13 cellular contexts compared by ENCODE assay signal in genomic region chr15:63198752-63199250, GRCh38. TPM values are rescaled to one million over a fixed set of nuclear protein-coding genes. Genes with fewer than 3 reads are reported as not detected.
A peak's percentile ranks its signal among the peaks of the same experiment; 100 is the strongest.
DNase-seq lines count a peak whose midpoint lies in the region; ATAC-seq and TF ChIP-seq lines count a peak whose summit lies in the region.
"Had no signal": no experiment of that assay in that cellular context is flagged by ENCODE, and none has a peak within 500 bp of the region (broad histone marks: within the 10 kb centered on the region; RNA-seq: fewer than 3 reads in every experiment).

No MANE protein-coding gene starts in this region.

- H3K27ac Mint-ChIP-seq in CD14-positive monocyte: peak overlapping the region in 5 of 7 donors; percentile 3 to 40 (median 19)
- H3K27ac Mint-ChIP-seq in GM23338: no peak overlapping the region

- no peak for ATAC-seq in GM23338
- no peak for ATAC-seq in lower lobe of right lung
- no peak for ATAC-seq in HG02798 (IDR thresholded peaks at IDR 0.05; ENCODE audit: poor library complexity, unreplicated experiment)
- ATAC-seq in GM21360 (IDR thresholded peaks at IDR 0.05; ENCODE audit: unreplicated experiment): no peak

- no peaks in the 10 kb centered on the region for H3K27me3 Mint-ChIP-seq in CD14-positive monocyte (ENCODE audit: low read depth in 3 of 3)
- peaks cover 3% of the 10 kb centered on the region for H3K27me3 Mint-ChIP-seq in GM23338 (ENCODE audit: insufficient read depth, low read depth, poor library complexity)
- H3K27me3 Mint-ChIP-seq: naive B cell had no signal

- no peaks in the 10 kb centered on the region for H3K9me3 Mint-ChIP-seq in CD14-positive monocyte
- H3K9me3 Mint-ChIP-seq in GM23338: no peaks in the 10 kb centered on the region
- H3K9me3 Mint-ChIP-seq: H9, naive B cell had no signal

- TF ChIP-seq CTCF in CD14-positive monocyte (IDR thresholded peaks at IDR 0.05) (no peak), GM23338 (conservative IDR thresholded peaks at IDR 0.05; ENCODE audit: low read depth in 2 of 2) (no peak), fibroblast of pulmonary artery (IDR thresholded peaks at IDR 0.05; ENCODE audit: low read length, missing control alignments) (no peak), lower lobe of right lung (IDR thresholded peaks at IDR 0.05) (no peak)

- H3K4me3 ChIP-seq in GM23338 (no peak overlapping the region), SK-N-MC (peak overlapping the region; percentile 69), fibroblast of pulmonary artery (replicated peaks; ENCODE audit: low read depth, low read length) (no peak overlapping the region), lower lobe of right lung (no peak overlapping the region)
- H3K4me3 ChIP-seq: BLaER1, breast epithelium had no signal

- intact Hi-C loops in CD14-positive monocyte (cut with micrococcal nuclease): loop anchor here in 1 of 2 donors (10.0 kb wide), 1 partner anchor 306 kb away; the partner anchor contains the start of gene USP3
- intact Hi-C loops in lower lobe of right lung (cut with DNase I): no loop called here

- H3K27ac ChIP-seq in GM23338 (ENCODE audit: low read depth) (no peak overlapping the region), SK-N-MC (peak overlapping the region; percentile 95), lower lobe of right lung (no peak overlapping the region)
- H3K27ac ChIP-seq: BLaER1, breast epithelium had no signal

- H3K36me3 Mint-ChIP-seq in CD14-positive monocyte (peaks cover 21 to 29% of the 10 kb centered on the region in 2 donors), GM23338 (ENCODE audit: low read depth) (no peaks in the 10 kb centered on the region)
- H3K36me3 Mint-ChIP-seq: naive B cell had no signal

- peaks cover 81% of the 10 kb centered on the region for H3K4me1 Mint-ChIP-seq in CD14-positive monocyte
- peaks cover 68% of the 10 kb centered on the region for H3K4me1 Mint-ChIP-seq in GM23338

- no peaks in the 10 kb centered on the region for H3F3A ChIP-seq in GM23338 (replicated peaks; ENCODE audit: low read depth)

- no peaks in the 10 kb centered on the region for H3K9me2 ChIP-seq in GM23338 (ENCODE audit: insufficient read depth)

- no peaks in the 10 kb centered on the region for H3K36me3 ChIP-seq in GM23338 (ENCODE audit: insufficient read depth)
- no peaks in the 10 kb centered on the region for H3K36me3 ChIP-seq in SK-N-MC (ENCODE audit: insufficient read depth, low read length)
- no peaks in the 10 kb centered on the region for H3K36me3 ChIP-seq in lower lobe of right lung
- H3K36me3 ChIP-seq: breast epithelium had no signal

- H3K9ac ChIP-seq in SK-N-MC (ENCODE audit: insufficient read length): peak overlapping the region; percentile 58
- H3K9ac ChIP-seq: BLaER1 had no signal

- H4K20me1 ChIP-seq in GM23338 (replicated peaks; ENCODE audit: insufficient read depth): no peaks in the 10 kb centered on the region

- H2AFZ ChIP-seq in GM23338: no peak overlapping the region

- H3K4me3 Mint-ChIP-seq in CD14-positive monocyte (no peak overlapping the region), GM23338 (no peak overlapping the region)
- H3K4me3 Mint-ChIP-seq: H9 had no signal

- H3K4me1 ChIP-seq in GM23338 (ENCODE audit: insufficient read depth): peaks cover 55% of the 10 kb centered on the region
- H3K4me1 ChIP-seq in lower lobe of right lung: peaks cover 89% of the 10 kb centered on the region

- DNase-seq in CD14-positive monocyte (ENCODE audit: low spot score) (no peak), GM23338 (ENCODE audit: low spot score) (no peak), SK-N-MC (ENCODE audit: low read depth, low spot score) (no peak), fibroblast of pulmonary artery (ENCODE audit: low read depth) (peak; percentile 84), lower lobe of right lung (no peak)
- DNase-seq in stimulated activated CD4-positive, alpha-beta T cell treated with anti-CD3 and anti-CD28 coated beads, Interleukin-2, amount 100 ng/mL, for 24 hours: no peak
- DNase-seq: H9, naive B cell, SW 1271 had no signal

- H3K4me2 ChIP-seq in GM23338: 0 out of 2 replicates have a peak overlapping the region, but pooled peaks have one; percentile 3
- H3K4me2 ChIP-seq: BLaER1 had no signal

- H3K79me2 ChIP-seq in GM23338 (replicated peaks; ENCODE audit: insufficient read depth): peaks cover 92% of the 10 kb centered on the region

- H3K9me3 ChIP-seq in SK-N-MC (ENCODE audit: low read depth, low read length): no peaks in the 10 kb centered on the region
- no peaks in the 10 kb centered on the region for H3K9me3 ChIP-seq in lower lobe of right lung
- H3K9me3 ChIP-seq: BLaER1, breast epithelium had no signal

- H3K27me3 ChIP-seq in GM23338 (ENCODE audit: insufficient read depth) (no peaks in the 10 kb centered on the region), lower lobe of right lung (ENCODE audit: low read depth) (no peaks in the 10 kb centered on the region)
- H3K27me3 ChIP-seq: BLaER1, breast epithelium had no signal

TF ChIP-seq in GM23338, 12 proteins besides CTCF, POLR2A, EP300 and RAD21 (continues in another document):
- TF ChIP-seq STAT1 (IDR thresholded peaks at IDR 0.05; ENCODE audit: unreplicated experiment) (no peak), EZH2phosphoT487 (IDR thresholded peaks at IDR 0.05; ENCODE audit: unreplicated experiment) (no peak), EZH2 (IDR thresholded peaks at IDR 0.05; ENCODE audit: low read depth, unreplicated experiment) (no peak), ETS1 (IDR thresholded peaks at IDR 0.05) (no peak), JUNB (IDR thresholded peaks at IDR 0.05; ENCODE audit: unreplicated experiment) (no peak), POLR2AphosphoS5 (IDR thresholded peaks at IDR 0.05; ENCODE audit: low read depth) (no peak), NANOG (IDR thresholded peaks at IDR 0.05; ENCODE audit: borderline replicate concordance) (no peak)

RNA-seq across cellular contexts. Expression of gene RAB8B, which starts 9.4 kb away (rescaled TPM):
- polyA plus RNA-seq in CD14-positive monocyte (10 to 100 TPM; 58.9 to 77.3 TPM), GM23338 (2016; fragmentation: Nextera tagmentation; extraction: Ambion mirVana) (23.2 and 23.5 TPM in 2 replicates)
- 38.1 and 41.7 TPM in 2 replicates for total RNA-seq in GM23338 (2014; rRNA removed; shearing (Covaris generic))
- 72.7 TPM for total RNA-seq in lower lobe of right lung

RNA-seq across cellular contexts. Expression of gene RPS27L, which starts 41.5 kb away (rescaled TPM):
- polyA plus RNA-seq in CD14-positive monocyte: 100 to 1,000 TPM; 178 to 196 TPM
- 48.2 and 85.9 TPM in 2 replicates for total RNA-seq in GM23338 (2014; rRNA removed; shearing (Covaris generic))
- 1,011 and 1,086 TPM in 2 replicates for polyA plus RNA-seq in GM23338 (2016; fragmentation: Nextera tagmentation; extraction: Ambion mirVana)
- total RNA-seq in lower lobe of right lung: 184 TPM
